In genomic region chr2:56107486-56107885, GRCh38 we compare ENCODE assay signal across 30 cellular contexts.
"Had no signal": no experiment of that assay in that cellular context is flagged by ENCODE, and none has a peak within 500 bp of the region (broad histone marks: within the 10 kb centered on the region; RNA-seq: fewer than 3 reads in every experiment).

No MANE protein-coding gene starts in this region.

- DNase-seq: naive B cell; naive thymus-derived CD8-positive, alpha-beta T cell; nephron progenitor cell; nucleus accumbens; pancreas; psoas muscle; right cardiac atrium; spleen; stimulated activated CD4-positive, alpha-beta T cell treated with anti-CD3 and anti-CD28 coated beads, Interleukin-12 subunit alpha, Interleukin-12 subunit beta, amount 100 ng/mL, for 4 hours; stimulated activated CD4-positive, alpha-beta T cell treated with anti-CD3 and anti-CD28 coated beads, Interleukin-1b, Interleukin-23, amount 100 ng/mL, for 48 hours; stimulated activated CD4-positive, alpha-beta T cell treated with anti-CD3 and anti-CD28 coated beads, Interleukin-4, amount 100 ng/mL, for 1 hour; stimulated activated CD4-positive, alpha-beta T cell treated with anti-CD3 and anti-CD28 coated beads, Interleukin-4, amount 100 ng/mL, for 4 hours; stimulated activated CD8-positive, alpha-beta memory T cell treated with anti-CD3 and anti-CD28 coated beads, Interleukin-4, amount 100 ng/mL, for 48 hours; stimulated activated naive CD4-positive, alpha-beta T cell; stimulated activated naive CD8-positive, alpha-beta T cell treated with anti-CD3 and anti-CD28 coated beads, Interleukin-15, amount 100 ng/mL, for 72 hours; stimulated activated naive CD8-positive, alpha-beta T cell treated with anti-CD3 and anti-CD28 coated beads, Interleukin-15, Interleukin-2, amounts not matched to agents 100 U/mL and 50 U/mL, for 24 hours; substantia nigra; testis; tibial artery; transverse colon; upper lobe of left lung; uterus had no signal

- H3K4me1 Mint-ChIP-seq: naive B cell; naive thymus-derived CD8-positive, alpha-beta T cell; stimulated activated memory B cell treated with anti-CD40 and anti-IgM and Interleukin-4, amounts not matched to agents 10 μg/mL and 1 μg/mL and 100 μg/mL, for 72 hours; stimulated activated naive CD8-positive, alpha-beta T cell treated with anti-CD3 and anti-CD28 coated beads, Interleukin-15, amount 100 ng/mL, for 72 hours had no signal

- H3K9me3 Mint-ChIP-seq: nephron progenitor cell; stimulated activated memory B cell treated with anti-CD40 and anti-IgM and Interleukin-4, amounts not matched to agents 10 μg/mL and 1 μg/mL and 100 μg/mL, for 72 hours; stimulated activated naive CD8-positive, alpha-beta T cell treated with anti-CD3 and anti-CD28 coated beads, Interleukin-15, amount 100 ng/mL, for 72 hours had no signal

- H3K27ac Mint-ChIP-seq: naive B cell; naive thymus-derived CD8-positive, alpha-beta T cell; natural killer cell treated with Interleukin-12 subunit alpha and Interleukin-12 subunit beta and Interleukin-15 and Interleukin-18, amount 100 ng/mL, for 72 hours; nephron progenitor cell; stimulated activated memory B cell treated with anti-CD40 and anti-IgM and Interleukin-4, amounts not matched to agents 10 μg/mL and 1 μg/mL and 100 μg/mL, for 72 hours; stimulated activated naive CD8-positive, alpha-beta T cell treated with anti-CD3 and anti-CD28 coated beads, Interleukin-15, amount 100 ng/mL, for 72 hours had no signal

- ATAC-seq: naive thymus-derived CD8-positive, alpha-beta T cell; natural killer cell treated with Interleukin-12 subunit alpha and Interleukin-12 subunit beta and Interleukin-15 and Interleukin-18, amount 100 ng/mL, for 72 hours; pancreas; psoas muscle; right cardiac atrium; sciatic nerve; stimulated activated memory B cell treated with anti-CD40 and anti-IgM and Interleukin-4, amounts not matched to agents 10 μg/mL and 1 μg/mL and 100 μg/mL, for 72 hours; stimulated activated naive CD8-positive, alpha-beta T cell treated with anti-CD3 and anti-CD28 coated beads, Interleukin-15, amount 100 ng/mL, for 72 hours; stimulated activated naive CD8-positive, alpha-beta T cell treated with anti-CD3 and anti-CD28 coated beads, Interleukin-15, Interleukin-2, amounts not matched to agents 100 U/mL and 50 U/mL, for 24 hours had no signal

- H3K27ac ChIP-seq: neutrophil, pancreas, psoas muscle, skin epidermis, spleen, suprapubic skin, testis, tibial artery, transverse colon, upper lobe of left lung, uterus had no signal

- H3K4me1 ChIP-seq: psoas muscle, spleen, suprapubic skin, testis, tibial artery, transverse colon, upper lobe of left lung, uterus had no signal

- H3K27me3 ChIP-seq: neutrophil, pancreas, spleen, suprapubic skin, testis, transverse colon, upper lobe of left lung, uterus had no signal

- H3K36me3 Mint-ChIP-seq: naive B cell; naive thymus-derived CD8-positive, alpha-beta T cell; natural killer cell treated with Interleukin-12 subunit alpha and Interleukin-12 subunit beta and Interleukin-15 and Interleukin-18, amount 100 ng/mL, for 72 hours; stimulated activated memory B cell treated with anti-CD40 and anti-IgM and Interleukin-4, amounts not matched to agents 10 μg/mL and 1 μg/mL and 100 μg/mL, for 72 hours had no signal

- H3K4me2 ChIP-seq: smooth muscle cell had no signal

- FAIRE-seq: pancreas had no signal

- H3K9me3 ChIP-seq: neutrophil, pancreas, psoas muscle, spleen, suprapubic skin, testis, tibial artery, transverse colon, upper lobe of left lung, uterus had no signal

- H3K4me3 ChIP-seq: pancreas, psoas muscle, skin epidermis, smooth muscle cell, spleen, suprapubic skin, testis, tibial artery, transverse colon, upper lobe of left lung, uterus had no signal

- H3K36me3 ChIP-seq: neutrophil, pancreas, spleen, suprapubic skin, tibial artery, transverse colon, upper lobe of left lung, uterus had no signal

- H3K4me3 Mint-ChIP-seq: naive B cell; naive thymus-derived CD8-positive, alpha-beta T cell; natural killer cell treated with Interleukin-12 subunit alpha and Interleukin-12 subunit beta and Interleukin-15 and Interleukin-18, amount 100 ng/mL, for 72 hours; nephron progenitor cell; neural crest cell; stimulated activated memory B cell treated with anti-CD40 and anti-IgM and Interleukin-4, amounts not matched to agents 10 μg/mL and 1 μg/mL and 100 μg/mL, for 72 hours; stimulated activated naive CD8-positive, alpha-beta T cell treated with anti-CD3 and anti-CD28 coated beads, Interleukin-15, amount 100 ng/mL, for 72 hours had no signal

- H3K27me3 Mint-ChIP-seq: natural killer cell treated with Interleukin-12 subunit alpha and Interleukin-12 subunit beta and Interleukin-15 and Interleukin-18, amount 100 ng/mL, for 72 hours; stimulated activated memory B cell treated with anti-CD40 and anti-IgM and Interleukin-4, amounts not matched to agents 10 μg/mL and 1 μg/mL and 100 μg/mL, for 72 hours had no signal
